In the genomic region with DNA sequence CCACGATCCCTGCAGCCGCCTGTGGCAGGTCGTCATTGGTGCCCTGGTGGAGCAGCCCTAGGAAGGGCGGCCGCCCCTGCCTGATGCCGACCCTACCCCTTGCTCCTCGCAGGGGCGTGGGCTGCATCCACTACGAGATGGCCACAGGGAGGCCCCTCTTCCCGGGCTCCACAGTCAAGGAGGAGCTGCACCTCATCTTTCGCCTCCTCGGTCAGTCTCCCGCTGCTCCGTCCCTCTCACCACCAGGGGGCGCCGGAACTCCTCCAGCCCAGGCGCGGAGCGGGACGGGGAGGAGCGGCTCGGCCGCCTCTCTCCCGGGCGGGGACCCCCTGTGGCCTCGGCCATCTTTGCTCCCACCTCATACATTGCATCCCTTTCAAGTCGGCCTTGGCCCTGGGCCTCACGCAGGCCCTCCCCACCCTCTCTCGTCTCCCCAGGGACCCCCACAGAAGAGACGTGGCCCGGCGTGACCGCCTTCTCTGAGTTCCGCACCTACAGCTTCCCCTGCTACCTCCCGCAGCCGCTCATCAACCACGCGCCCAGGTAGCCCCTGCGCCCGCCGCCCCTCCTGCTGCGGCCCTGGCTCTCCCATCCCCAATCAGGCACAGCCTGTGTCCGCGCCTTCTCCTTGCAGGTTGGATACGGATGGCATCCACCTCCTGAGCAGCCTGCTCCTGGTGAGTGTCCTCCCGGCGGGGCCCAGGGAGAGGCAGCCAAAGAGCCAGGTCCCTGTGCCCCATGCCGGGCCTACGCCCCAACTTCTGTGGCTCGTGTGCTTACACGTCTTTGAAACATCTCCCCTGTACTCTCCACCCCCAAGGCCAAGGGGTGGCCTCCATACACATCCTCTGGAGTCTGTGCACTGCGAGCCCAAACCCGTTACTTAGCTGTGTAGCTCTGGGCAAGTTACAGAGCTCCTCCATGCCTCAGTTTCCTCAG, we compare ENCODE assay signal across 7 cellular contexts. TPM values are rescaled to one million over a fixed set of nuclear protein-coding genes. Genes with fewer than 3 reads are reported as not detected.
A peak's percentile ranks its signal among the peaks of the same experiment; 100 is the strongest.
DNase-seq lines count a peak whose midpoint lies in the region; ATAC-seq, FAIRE-seq and TF ChIP-seq lines count a peak whose summit lies in the region.

No MANE protein-coding gene starts in this region.

- no peak overlapping the region for H2BK5ac ChIP-seq in IMR-90 (ENCODE audit: low read depth, low read length, poor library complexity, severe bottlenecking)

- CTCF ChIA-PET in IMR-90 (lab: Yijun Ruan, JAX): interaction anchor here (1.0 to 1.8 kb wide), 8 partner anchors 8 to 129 kb away, joined by 3 to 11 read pairs (median 6); no protein-coding TSS in a partner anchor

- H3K9me3 ChIP-seq in IMR-90 (ENCODE audit: control insufficient read depth, insufficient read depth, low read length): no peaks in the 10 kb centered on the region
- H3K9me3 ChIP-seq in pancreas: no peaks in the 10 kb centered on the region
- no peaks in the 10 kb centered on the region for H3K9me3 ChIP-seq in thymus (ENCODE audit: control insufficient read depth)

- peak overlapping the region; percentile 64 for H3K4me2 ChIP-seq in IMR-90 (ENCODE audit: low read depth, low read length)

- no peak overlapping the region for H4K5ac ChIP-seq in IMR-90 (ENCODE audit: low read depth, low read length)

- H3K27ac ChIP-seq in IMR-90 (ENCODE audit: insufficient read depth, low read length) (no peak overlapping the region), pancreas (no peak overlapping the region), thymus (ENCODE audit: low read depth) (no peak overlapping the region)

- no peak overlapping the region for H2BK15ac ChIP-seq in IMR-90 (ENCODE audit: low read depth, low read length)

- no TSS peak for BruUV-seq in IMR-90 (replicated peaks; lab: Mats Ljungman, UMichigan)

- H2AFZ ChIP-seq in IMR-90 (replicated peaks; ENCODE audit: low read length, poor library complexity): peak overlapping the region; percentile 90

- dilution Hi-C loops in IMR-90 (cut with HindIII; ENCODE audit: low sequenced_read_pairs, unreplicated experiment): no loop called here

- no peak overlapping the region for H3K9ac ChIP-seq in IMR-90 (ENCODE audit: low read depth, low read length)

- H3K56ac ChIP-seq in IMR-90 (ENCODE audit: extremely low read depth, insufficient read depth, low read length): no peak overlapping the region

- 25% methylated on average over 10 of the region's 53 CpGs; no CpG with 5 or more reads in 1 of the 2 experiments for WGBS in IMR-90 (ENCODE audit: extremely low coverage in 2 of 2, insufficient read length in 1 of 2), 2 experiments
- WGBS in pancreas, 2 donors: 29 to 35% methylated on average over 50 to 53 of the region's 53 CpGs
- WGBS in thymus: 47% methylated on average over 53 of the region's 53 CpGs

- H4K20me1 ChIP-seq in IMR-90 (ENCODE audit: insufficient read depth, low read length): no peaks in the 10 kb centered on the region

- no peak overlapping the region for H4K8ac ChIP-seq in IMR-90 (ENCODE audit: low read depth in 2 of 2, low read length in 2 of 2)

- no peak overlapping the region for H3K4ac ChIP-seq in IMR-90 (ENCODE audit: low read depth, low read length)

- H3K79me1 ChIP-seq in IMR-90 (ENCODE audit: low read depth in 1 of 2, low read length in 2 of 2): no peaks in the 10 kb centered on the region

- H3K36me3 ChIP-seq in IMR-90 (ENCODE audit: control insufficient read depth, insufficient read depth, low read length) (no peaks in the 10 kb centered on the region), pancreas (no peaks in the 10 kb centered on the region), thymus (ENCODE audit: control insufficient read depth, insufficient read depth) (no peaks in the 10 kb centered on the region)

- peak; percentile 89 for TF ChIP-seq RAD21 in IMR-90 (IDR thresholded peaks at IDR 0.05; ENCODE audit: low read length)

- DNase-seq in IMR-90 (peak; percentile 50), SK-N-DZ (ENCODE audit: low spot score) (peak; percentile 75), glomerular visceral epithelial cell (ENCODE audit: extremely low spot score) (peak; percentile 62), pancreas (peak; percentile 62 to 98 (median 82))
- DNase-seq in activated naive CD4-positive, alpha-beta T cell treated with Interleukin-2 at 50 U/mL for 16 hours: peak; percentile 83

- in situ Hi-C loops in IMR-90 (cut with MboI; ENCODE audit: low sequenced_read_pairs): loop anchor here (5.0 kb wide), 1 partner anchor 128 kb away; no protein-coding TSS in a partner anchor

- no peak overlapping the region for H2AK9ac ChIP-seq in IMR-90 (replicated peaks; ENCODE audit: low read depth, low read length, poor library complexity)

- no peak overlapping the region for H2AK5ac ChIP-seq in IMR-90 (ENCODE audit: low read depth, low read length)

- H3K4me3 ChIP-seq in IMR-90 (ENCODE audit: insufficient read depth, low read depth, low read length) (no peak overlapping the region), pancreas (peak overlapping the region in 2 of 4 donors; percentile 3 to 26), thymus (ENCODE audit: low read length) (peak overlapping the region; percentile 13)

- H2BK120ac ChIP-seq in IMR-90 (ENCODE audit: low read depth, low read length): no peak overlapping the region

- peak; percentile 95 for ATAC-seq in IMR-90 (ENCODE audit: low read depth)
- ATAC-seq in pancreas: peak; percentile 84 to 94 (median 87)

- no peak overlapping the region for H3K14ac ChIP-seq in IMR-90 (replicated peaks; ENCODE audit: low read depth, low read length)

- H3K18ac ChIP-seq in IMR-90 (ENCODE audit: low read depth, low read length): no peak overlapping the region

- H2BK20ac ChIP-seq in IMR-90 (ENCODE audit: low read depth, low read length): no peak overlapping the region

- no peak for FAIRE-seq in pancreas (lab: Jason Lieb, UNC)

- no peak overlapping the region for H4K91ac ChIP-seq in IMR-90 (ENCODE audit: insufficient read depth, low read depth, low read length)

- no peak for TF ChIP-seq POLR2A in IMR-90 (IDR thresholded peaks at IDR 0.05; ENCODE audit: low read depth, low read length)

- no peak overlapping the region for H3K23ac ChIP-seq in IMR-90 (ENCODE audit: low read depth, low read length)

- POLR2A ChIA-PET in IMR-90 (lab: Charles Lee; ENCODE audit: unreplicated experiment): no interaction called here

- H3K27me3 ChIP-seq in IMR-90 (ENCODE audit: control insufficient read depth, insufficient read depth, low read length): peaks cover 26% of the 10 kb centered on the region
- no peaks in the 10 kb centered on the region for H3K27me3 ChIP-seq in pancreas
- H3K27me3 ChIP-seq in thymus (ENCODE audit: control insufficient read depth, insufficient read depth): no peaks in the 10 kb centered on the region

- no peaks in the 10 kb centered on the region for H3K9me1 ChIP-seq in IMR-90 (ENCODE audit: insufficient read depth, low read length)

- intact Hi-C loops in IMR-90 (cut with micrococcal nuclease) (loop anchor here (1.0 to 2.0 kb wide), 5 partner anchors 59 to 182 kb away; a partner anchor contains a TSS), pancreas (cut with DNase I) (loop anchor here in 2 of 3 donors (5.0 to 10.0 kb wide), 3 partner anchors 37 to 194 kb away; no protein-coding TSS in a partner anchor)

- TF ChIP-seq CTCF in GM12873 (IDR thresholded peaks at IDR 0.05; ENCODE audit: insufficient read depth, low read depth, low read length, missing control alignments): peak; percentile 90
- peak; percentile 85 for TF ChIP-seq CTCF in IMR-90 (conservative IDR thresholded peaks at IDR 0.05; ENCODE audit: low read depth, low read length)
- TF ChIP-seq CTCF in pancreas (IDR thresholded peaks at IDR 0.05): peak; percentile 89 to 97 (median 93)

- H3K4me1 ChIP-seq in IMR-90 (ENCODE audit: control insufficient read depth, insufficient read depth, low read length) (no peaks in the 10 kb centered on the region), pancreas (no peaks in the 10 kb centered on the region), thymus (ENCODE audit: control insufficient read depth, insufficient read depth, low read length) (peaks cover 3% of the 10 kb centered on the region)

TF ChIP-seq in IMR-90, 13 proteins besides CTCF, POLR2A, EP300 and RAD21:
- peak; percentile 78 for TF ChIP-seq SMC3 (IDR thresholded peaks at IDR 0.05; ENCODE audit: low read depth, low read length)
- TF ChIP-seq, protein P1, sequence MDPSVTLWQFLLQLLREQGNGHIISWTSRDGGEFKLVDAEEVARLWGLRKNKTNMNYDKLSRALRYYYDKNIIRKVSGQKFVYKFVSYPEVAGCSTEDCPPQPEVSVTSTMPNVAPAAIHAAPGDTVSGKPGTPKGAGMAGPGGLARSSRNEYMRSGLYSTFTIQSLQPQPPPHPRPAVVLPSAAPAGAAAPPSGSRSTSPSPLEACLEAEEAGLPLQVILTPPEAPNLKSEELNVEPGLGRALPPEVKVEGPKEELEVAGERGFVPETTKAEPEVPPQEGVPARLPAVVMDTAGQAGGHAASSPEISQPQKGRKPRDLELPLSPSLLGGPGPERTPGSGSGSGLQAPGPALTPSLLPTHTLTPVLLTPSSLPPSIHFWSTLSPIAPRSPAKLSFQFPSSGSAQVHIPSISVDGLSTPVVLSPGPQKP (IDR thresholded peaks at IDR 0.05; ENCODE audit: borderline replicate concordance, low read depth, low read length): no peak
- peak; percentile 71; the same call in 1 of the 2 replicates for TF ChIP-seq MAZ (IDR thresholded peaks at IDR 0.05; ENCODE audit: borderline replicate concordance, low read depth, low read length)

RNA-seq across cellular contexts. Expression of a gene that starts 24.7 kb away (rescaled TPM):
- total RNA-seq in IMR-90 (2012; rRNA removed) (0.18 and 0.28 TPM in 2 replicates), pancreas (10 to 100 TPM in 5 of 6 donors, 1 to 10 TPM in 1; 7.7 to 31.0 (median 12.8) TPM)
- polyA plus RNA-seq in IMR-90 (2012; rRNA removed) (0.34 and 0.48 TPM in 2 replicates), pancreas (10 to 100 TPM; 18.2 to 35.4 TPM), thymus (5.4 TPM)
- polyA plus RNA-seq in IMR-90 (2012; cell fraction: cytosol; rRNA removed): 0.17 and 0.56 TPM in 2 replicates
- polyA plus RNA-seq in IMR-90 (2012; cell fraction: nucleus; rRNA removed; ENCODE audit: low replicate concordance): 1.7 and 2.8 TPM in 2 replicates
- polyA plus RNA-seq in SK-N-DZ (2014; cell fraction: cytosol; rRNA removed): 0.47 and 0.77 TPM in 2 replicates
- 0.18 and 1.0 TPM in 2 replicates for polyA plus RNA-seq in SK-N-DZ (2014; cell fraction: nucleus; rRNA removed)
